Comparison of ENCODE assay signal across 13 cellular contexts in genomic region chr17:39627717-39628516, GRCh38. TPM values are rescaled to one million over a fixed set of nuclear protein-coding genes. Genes with fewer than 3 reads are reported as not detected.
A peak's percentile ranks its signal among the peaks of the same experiment; 100 is the strongest.
DNase-seq lines count a peak whose midpoint lies in the region; ATAC-seq, FAIRE-seq and TF ChIP-seq lines count a peak whose summit lies in the region.
"Had no signal": no experiment of that assay in that cellular context is flagged by ENCODE, and none has a peak within 500 bp of the region (broad histone marks: within the 10 kb centered on the region; RNA-seq: fewer than 3 reads in every experiment).

No MANE protein-coding gene starts in this region.

- H3K4me1 ChIP-seq in HEK293 (ENCODE audit: control insufficient read depth, insufficient read depth, low read length), result peaks cover 7% of the 10 kb centered on the region
- peaks cover 5 to 31% (median 8%) of the 10 kb centered on the region in 4 donors for H3K4me1 ChIP-seq in Peyer's patch
- H3K4me1 ChIP-seq in iPS-20b (ENCODE audit: insufficient read depth, low read length), result peaks cover 38% of the 10 kb centered on the region; the same call in 1 of the 2 replicates
- peaks cover 2 to 3% of the 10 kb centered on the region in 2 donors for H3K4me1 ChIP-seq in small intestine (ENCODE audit: control insufficient read depth in 2 of 2, insufficient read depth in 1 of 2, low read depth in 1 of 2, low read length in 1 of 2)

- H3K27me3 ChIP-seq in Peyer's patch (no peaks in the 10 kb centered on the region), iPS-20b (ENCODE audit: insufficient read depth, low read length) (peaks cover 66% of the 10 kb centered on the region), small intestine (ENCODE audit: control insufficient read depth in 2 of 2, insufficient read depth in 2 of 2, low read length in 2 of 2) (peaks cover 0 to 12% of the 10 kb centered on the region in 2 donors)

- DNase-seq in Peyer's patch (peak in 1 of 3 donors; percentile 76), small intestine (peak; percentile 73), immature natural killer cell (no peak)
- no peak for DNase-seq in activated CD4-positive, alpha-beta T cell treated with anti-CD3 and anti-CD28 coated beads, Interleukin-2, amount 10 ng/mL, durations not matched to agents 24 days and 14 days
- DNase-seq: activated naive CD4-positive, alpha-beta T cell; left cardiac atrium; stimulated activated CD4-positive, alpha-beta T cell treated with anti-CD3 and anti-CD28 coated beads, Interleukin-2, amount 100 ng/mL, for 48 hours; T-helper 1 cell had no signal

- ATAC-seq in GM21786 (IDR thresholded peaks at IDR 0.05; ENCODE audit: unreplicated experiment), result no peak

- 15 to 48% (median 25%) methylated on average over 15 to 16 of the region's 16 CpGs for WGBS in small intestine, 3 donors

- H3K27ac Mint-ChIP-seq in immature natural killer cell, result no peak overlapping the region
- H3K27ac Mint-ChIP-seq in activated CD4-positive, alpha-beta T cell treated with anti-CD3 and anti-CD28 coated beads, Interleukin-2, amount 10 ng/mL, durations not matched to agents 24 days and 14 days, result no peak overlapping the region

- TF ChIP-seq POLR2A in Peyer's patch (IDR thresholded peaks at IDR 0.05), result peak; percentile 20 to 58

- H3K27ac ChIP-seq in HEK293 (ENCODE audit: extremely low read depth, low read depth, low read length), result no peak overlapping the region
- peak overlapping the region; percentile 1 to 97 (median 86) for H3K27ac ChIP-seq in Peyer's patch
- H3K27ac ChIP-seq in iPS-20b (ENCODE audit: low read length), result no peak overlapping the region
- H3K27ac ChIP-seq in small intestine (ENCODE audit: low read depth in 1 of 2, low read length in 1 of 2), result peak overlapping the region; percentile 85 to 91

- H3K4me3 ChIP-seq in HEK293 (ENCODE audit: low read depth, low read length) (no peak overlapping the region), Peyer's patch (peak overlapping the region in 3 of 4 donors; percentile 7 to 70 (median 56)), iPS-20b (ENCODE audit: low read length) (peak overlapping the region; percentile 77; the same call in 1 of the 2 replicates), small intestine (ENCODE audit: low read depth in 1 of 2, low read length in 2 of 2) (peak overlapping the region; percentile 48 to 52)

- H3K36me3 Mint-ChIP-seq in immature natural killer cell, result peaks cover 0 to 3% (median 0%) of the 10 kb centered on the region in 3 donors
- H3K36me3 Mint-ChIP-seq in activated CD4-positive, alpha-beta T cell treated with anti-CD3 and anti-CD28 coated beads, Interleukin-2, amount 10 ng/mL, durations not matched to agents 24 days and 14 days (ENCODE audit: low read depth), result no peaks in the 10 kb centered on the region

- POLR2A ChIA-PET in HEK293 (lab: Yijun Ruan, JAX), result interaction anchor here (0.6 to 3.7 kb wide), 5 partner anchors 9 to 467 kb away, joined by 3 to 12 read pairs (median 4); partner anchors contain the start of genes ERBB2 and STARD3

- H3K4me1 Mint-ChIP-seq in immature natural killer cell, result peaks cover 8% of the 10 kb centered on the region in 2 donors
- H3K4me1 Mint-ChIP-seq in activated CD4-positive, alpha-beta T cell treated with anti-CD3 and anti-CD28 coated beads, Interleukin-2, amount 10 ng/mL, durations not matched to agents 24 days and 14 days, result peaks cover 19% of the 10 kb centered on the region

- CTCF ChIA-PET in HEK293 (lab: Yijun Ruan, JAX), result interaction anchor here (0.6 to 14.6 kb wide), 10 partner anchors 6 to 421 kb away, joined by 3 to 475 read pairs (median 4); partner anchors contain the start of gene PNMT

- peaks cover 10 to 13% (median 11%) of the 10 kb centered on the region in 3 donors for H3K27me3 Mint-ChIP-seq in immature natural killer cell (ENCODE audit: low read depth in 3 of 3)
- H3K27me3 Mint-ChIP-seq in activated CD4-positive, alpha-beta T cell treated with anti-CD3 and anti-CD28 coated beads, Interleukin-2, amount 10 ng/mL, durations not matched to agents 24 days and 14 days, result peaks cover 56% of the 10 kb centered on the region

- intact Hi-C loops in activated CD4-positive, alpha-beta T cell treated with anti-CD3 and anti-CD28 coated beads, Interleukin-2, amount 10 ng/mL, durations not matched to agents 24 days and 14 days (cut with micrococcal nuclease), result no loop called here

- no peaks in the 10 kb centered on the region for H3K36me3 ChIP-seq in HEK293 (ENCODE audit: control insufficient read depth in 2 of 2, insufficient read depth in 1 of 2, low read length in 2 of 2)
- no peaks in the 10 kb centered on the region for H3K36me3 ChIP-seq in Peyer's patch
- no peaks in the 10 kb centered on the region for H3K36me3 ChIP-seq in iPS-20b (ENCODE audit: insufficient read depth, low read depth, low read length)
- no peaks in the 10 kb centered on the region for H3K36me3 ChIP-seq in small intestine (ENCODE audit: control insufficient read depth in 2 of 2, insufficient read depth in 2 of 2, low read length in 2 of 2)

- no peaks in the 10 kb centered on the region for H3K9me3 Mint-ChIP-seq in immature natural killer cell
- no peaks in the 10 kb centered on the region for H3K9me3 Mint-ChIP-seq in activated CD4-positive, alpha-beta T cell treated with anti-CD3 and anti-CD28 coated beads, Interleukin-2, amount 10 ng/mL, durations not matched to agents 24 days and 14 days

- H3K9ac ChIP-seq in iPS-20b (ENCODE audit: low read depth, low read length), result no peak overlapping the region

- TF ChIP-seq CTCF in HEK293 (tag by site-specific recombination; IDR thresholded peaks at IDR 0.05) (no peak), Peyer's patch (IDR thresholded peaks at IDR 0.05) (no peak)

- H3K9me3 ChIP-seq in HEK293 (ENCODE audit: control insufficient read depth, insufficient read depth, low read depth, low read length) (no peaks in the 10 kb centered on the region), Peyer's patch (no peaks in the 10 kb centered on the region), iPS-20b (ENCODE audit: insufficient read depth, low read depth, low read length) (no peaks in the 10 kb centered on the region), small intestine (ENCODE audit: control insufficient read depth, low read depth) (no peaks in the 10 kb centered on the region)

- no peak overlapping the region for H3K4me3 Mint-ChIP-seq in immature natural killer cell
- H3K4me3 Mint-ChIP-seq in activated CD4-positive, alpha-beta T cell treated with anti-CD3 and anti-CD28 coated beads, Interleukin-2, amount 10 ng/mL, durations not matched to agents 24 days and 14 days, result no peak overlapping the region

- FAIRE-seq in small intestine (lab: Jason Lieb, UNC), result no peak
- FAIRE-seq: colon had no signal

TF ChIP-seq in HEK293, 187 proteins besides CTCF, POLR2A, EP300 and RAD21:
- TF ChIP-seq, protein P1, sequence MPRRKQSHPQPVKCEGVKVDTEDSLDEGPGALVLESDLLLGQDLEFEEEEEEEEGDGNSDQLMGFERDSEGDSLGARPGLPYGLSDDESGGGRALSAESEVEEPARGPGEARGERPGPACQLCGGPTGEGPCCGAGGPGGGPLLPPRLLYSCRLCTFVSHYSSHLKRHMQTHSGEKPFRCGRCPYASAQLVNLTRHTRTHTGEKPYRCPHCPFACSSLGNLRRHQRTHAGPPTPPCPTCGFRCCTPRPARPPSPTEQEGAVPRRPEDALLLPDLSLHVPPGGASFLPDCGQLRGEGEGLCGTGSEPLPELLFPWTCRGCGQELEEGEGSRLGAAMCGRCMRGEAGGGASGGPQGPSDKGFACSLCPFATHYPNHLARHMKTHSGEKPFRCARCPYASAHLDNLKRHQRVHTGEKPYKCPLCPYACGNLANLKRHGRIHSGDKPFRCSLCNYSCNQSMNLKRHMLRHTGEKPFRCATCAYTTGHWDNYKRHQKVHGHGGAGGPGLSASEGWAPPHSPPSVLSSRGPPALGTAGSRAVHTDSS (tag by site-specific recombination; IDR thresholded peaks at IDR 0.05), result no peak
- TF ChIP-seq KLF1 (tag by site-specific recombination; IDR thresholded peaks at IDR 0.05) (peak; percentile 36; the same call in 1 of the 2 replicates), GLIS1 (tag by site-specific recombination; IDR thresholded peaks at IDR 0.05) (peak; percentile 81), SCRT2 (tag by site-specific recombination; IDR thresholded peaks at IDR 0.05) (peak; percentile 95), ZIC2 (tag by site-specific recombination; IDR thresholded peaks at IDR 0.05) (peak; percentile 67), ZSCAN16 (tag by site-specific recombination; IDR thresholded peaks at IDR 0.05) (no peak), SCRT1 (tag by site-specific recombination; IDR thresholded peaks at IDR 0.05; ENCODE audit: borderline replicate concordance) (peak; percentile 84)

RNA-seq across cellular contexts. Expression of gene PPP1R1B, which starts 1.2 kb away (rescaled TPM):
- 100 to 1,000 TPM in 3 of 4 donors, 10 to 100 TPM in 1; 71.8 to 161 (median 125) TPM for total RNA-seq in Peyer's patch
- polyA plus RNA-seq in small intestine (100 to 1,000 TPM in 1 of 3 donors, 10 to 100 TPM in 2; 44.9 to 266 (median 46.7) TPM), immature natural killer cell (not detected)
- total RNA-seq in activated CD4-positive, alpha-beta T cell treated with anti-CD3 and anti-CD28 coated beads, Interleukin-2, amount 10 ng/mL, durations not matched to agents 24 days and 14 days, result not detected in 2 replicates

RNA-seq across cellular contexts. Expression of gene STARD3, which starts 9.0 kb away (rescaled TPM):
- 100 to 1,000 TPM; 102 to 212 (median 145) TPM for total RNA-seq in Peyer's patch
- polyA plus RNA-seq in small intestine (10 to 100 TPM; 56.0 to 80.2 (median 72.0) TPM), immature natural killer cell (10 to 100 TPM; 45.1 to 88.6 (median 78.5) TPM)
- 53.6 and 60.3 TPM in 2 replicates for total RNA-seq in activated CD4-positive, alpha-beta T cell treated with anti-CD3 and anti-CD28 coated beads, Interleukin-2, amount 10 ng/mL, durations not matched to agents 24 days and 14 days

RNA-seq across cellular contexts. Expression of gene NEUROD2, which starts 20.2 kb away (rescaled TPM):
- not detected for total RNA-seq in Peyer's patch
- polyA plus RNA-seq in small intestine (under 1 TPM in 2 of 3 donors, not detected in 1; 0.04 to 0.27 TPM), immature natural killer cell (not detected)
- total RNA-seq in activated CD4-positive, alpha-beta T cell treated with anti-CD3 and anti-CD28 coated beads, Interleukin-2, amount 10 ng/mL, durations not matched to agents 24 days and 14 days, result not detected in 2 replicates
- total RNA-seq: left cardiac atrium, posterior vena cava had no signal

RNA-seq across cellular contexts. Expression of gene TCAP, which starts 37.2 kb away (rescaled TPM):
- 1 to 10 TPM in 2 of 4 donors, under 1 TPM in 1, not detected in 1; 0.53 to 1.9 (median 1.1) TPM for total RNA-seq in Peyer's patch
- polyA plus RNA-seq in small intestine (10 to 100 TPM in 1 of 3 donors, 1 to 10 TPM in 1, under 1 TPM in 1; 0.85 to 27.6 (median 5.4) TPM), immature natural killer cell (not detected)
- 0.83 and 1.0 TPM in 2 replicates for total RNA-seq in activated CD4-positive, alpha-beta T cell treated with anti-CD3 and anti-CD28 coated beads, Interleukin-2, amount 10 ng/mL, durations not matched to agents 24 days and 14 days

RNA-seq across cellular contexts. Expression of gene PNMT, which starts 40.3 kb away (rescaled TPM):
- total RNA-seq in Peyer's patch, result 10 to 100 TPM in 1 of 4 donors, 1 to 10 TPM in 3; 1.4 to 28.1 (median 1.8) TPM
- polyA plus RNA-seq in small intestine (1 to 10 TPM; 3.4 to 7.8 (median 6.5) TPM), immature natural killer cell (1 to 10 TPM in 2 of 3 donors, not detected in 1; 1.4 to 1.6 TPM)
- total RNA-seq in activated CD4-positive, alpha-beta T cell treated with anti-CD3 and anti-CD28 coated beads, Interleukin-2, amount 10 ng/mL, durations not matched to agents 24 days and 14 days, result not detected in 2 replicates

Comparison
In these comparisons a context has a peak if more than half of its experiments do, and no peak if none do; other contexts are left out.
1. H3K27ac ChIP-seq: peak in Peyer's patch (4 of 4) and small intestine (2 of 2); none in HEK293 (single experiment) and iPS-20b (single experiment).
2. RNA of gene PPP1R1B, which starts 1.2 kb away (total RNA-seq): 71.8 to 161 TPM in Peyer's patch; not detected in activated CD4-positive, alpha-beta T cell treated with anti-CD3 and anti-CD28 coated beads, Interleukin-2, amount 10 ng/mL, durations not matched to agents 24 days and 14 days; every median in the first group is over 10 times any median in the second.